In genomic region chr6:40961831-40962230, GRCh38 we compare ENCODE assay signal across 14 cellular contexts.
DNase-seq lines count a peak whose midpoint lies in the region; ATAC-seq and TF ChIP-seq lines count a peak whose summit lies in the region.
"Had no signal": no experiment of that assay in that cellular context is flagged by ENCODE, and none has a peak within 500 bp of the region (broad histone marks: within the 10 kb centered on the region; RNA-seq: fewer than 3 reads in every experiment).

No MANE protein-coding gene starts in this region.

- H3F3A ChIP-seq in PC-9 (ENCODE audit: insufficient read depth, low read depth): peaks cover 10% of the 10 kb centered on the region; the same call in 1 of the 2 replicates

- POLR2A ChIA-PET in PC-9 (lab: Charles Lee; ENCODE audit: unreplicated experiment): interaction anchor here (0.6 kb wide), 1 partner anchor 1585 kb away, joined by 8 read pairs; no protein-coding TSS in a partner anchor

- no peaks in the 10 kb centered on the region for H4K20me1 ChIP-seq in PC-9 (ENCODE audit: insufficient read depth)

- H3K79me2 ChIP-seq in PC-9 (ENCODE audit: low read depth): no peaks in the 10 kb centered on the region

- no peaks in the 10 kb centered on the region for H3K9me2 ChIP-seq in PC-9 (ENCODE audit: insufficient read depth)

- H3K4me1 Mint-ChIP-seq in stimulated activated naive CD8-positive, alpha-beta T cell treated with anti-CD3 and anti-CD28 coated beads, Interleukin-15, Interleukin-2, amounts not matched to agents 100 ng/mL and 50 ng/mL, for 24 hours (ENCODE audit: low read depth): peaks cover 11% of the 10 kb centered on the region
- H3K4me1 Mint-ChIP-seq: neural crest cell had no signal

- H3K4me3 ChIP-seq in PC-9 (no peak overlapping the region), dorsolateral prefrontal cortex (no peak overlapping the region)
- H3K4me3 ChIP-seq: transverse colon had no signal

- no peak overlapping the region for H3K4me3 Mint-ChIP-seq in stimulated activated naive CD8-positive, alpha-beta T cell treated with anti-CD3 and anti-CD28 coated beads, Interleukin-15, Interleukin-2, amounts not matched to agents 100 ng/mL and 50 ng/mL, for 24 hours
- H3K4me3 Mint-ChIP-seq: CD4-positive, alpha-beta memory T cell; neural crest cell had no signal

- peak overlapping the region; percentile 2 for H3K27ac Mint-ChIP-seq in stimulated activated naive CD8-positive, alpha-beta T cell treated with anti-CD3 and anti-CD28 coated beads, Interleukin-15, Interleukin-2, amounts not matched to agents 100 ng/mL and 50 ng/mL, for 24 hours
- H3K27ac Mint-ChIP-seq: CD4-positive, alpha-beta memory T cell had no signal

- H3K27me3 ChIP-seq in PC-9 (ENCODE audit: insufficient read depth, low read depth): no peaks in the 10 kb centered on the region
- peaks cover 0 to 2% (median 0%) of the 10 kb centered on the region in 45 donors for H3K27me3 ChIP-seq in dorsolateral prefrontal cortex
- H3K27me3 ChIP-seq: transverse colon had no signal

- H3K36me3 Mint-ChIP-seq in stimulated activated naive CD8-positive, alpha-beta T cell treated with anti-CD3 and anti-CD28 coated beads, Interleukin-15, Interleukin-2, amounts not matched to agents 100 ng/mL and 50 ng/mL, for 24 hours (ENCODE audit: low read depth): no peaks in the 10 kb centered on the region
- H3K36me3 Mint-ChIP-seq: CD4-positive, alpha-beta memory T cell had no signal

- no peak for ATAC-seq in stimulated activated naive CD8-positive, alpha-beta T cell treated with anti-CD3 and anti-CD28 coated beads, Interleukin-15, Interleukin-2, amounts not matched to agents 100 U/mL and 50 U/mL, for 24 hours
- ATAC-seq in HG02623 (IDR thresholded peaks at IDR 0.05; ENCODE audit: unreplicated experiment) (no peak), HG03280 (IDR thresholded peaks at IDR 0.05; ENCODE audit: unreplicated experiment) (no peak)
- ATAC-seq: right cardiac atrium had no signal

- BruUV-seq in PC-9 (replicated peaks; lab: Mats Ljungman, UMichigan): TSS peak; percentile 79

- H3K9me3 Mint-ChIP-seq in stimulated activated naive CD8-positive, alpha-beta T cell treated with anti-CD3 and anti-CD28 coated beads, Interleukin-15, Interleukin-2, amounts not matched to agents 100 ng/mL and 50 ng/mL, for 24 hours: no peaks in the 10 kb centered on the region
- H3K9me3 Mint-ChIP-seq: CD4-positive, alpha-beta memory T cell; neural crest cell had no signal

- TF ChIP-seq CTCF in PC-9 (conservative IDR thresholded peaks at IDR 0.05): no peak
- TF ChIP-seq CTCF in dorsolateral prefrontal cortex (IDR thresholded peaks at IDR 0.05 in 54 of 56, conservative IDR thresholded peaks at IDR 0.05 in 2 of 56; ENCODE audit: low read depth in 1 of 56, partially characterized antibody in 56 of 56): no peak

- H3K27ac ChIP-seq in PC-9 (peak overlapping the region; percentile 47), epithelial cell of prostate (peak overlapping the region; percentile 89), dorsolateral prefrontal cortex (no peak overlapping the region)
- H3K27ac ChIP-seq: transverse colon had no signal

- DNase-seq in stimulated activated naive CD8-positive, alpha-beta T cell treated with anti-CD3 and anti-CD28 coated beads, Interleukin-15, Interleukin-2, amounts not matched to agents 100 U/mL and 50 U/mL, for 24 hours: no peak
- DNase-seq in PC-9 (no peak), epithelial cell of prostate (ENCODE audit: low read depth, low spot score) (no peak), dorsolateral prefrontal cortex (no peak)
- DNase-seq: activated naive CD4-positive, alpha-beta T cell treated with Interleukin-2 at 50 U/mL for 16 hours; anterior cingulate cortex; CD4-positive, alpha-beta memory T cell; NCI-H1436; right cardiac atrium; transverse colon had no signal

- peak overlapping the region; percentile 22; the same call in 1 of the 2 replicates for H3K4me2 ChIP-seq in PC-9

- intact Hi-C loops in PC-9 (cut with micrococcal nuclease; ENCODE audit: unreplicated experiment) (loop anchor here (1.0 kb wide), 1 partner anchor 35 kb away; no protein-coding TSS in a partner anchor), dorsolateral prefrontal cortex (cut with DNase I) (no loop called here)

- H3K4me1 ChIP-seq in PC-9 (replicated peaks; ENCODE audit: insufficient read depth): peaks cover 13% of the 10 kb centered on the region; the same call in 1 of the 2 replicates
- H3K4me1 ChIP-seq: transverse colon had no signal

- H3K36me3 ChIP-seq in PC-9 (ENCODE audit: low read depth): no peaks in the 10 kb centered on the region
- H3K36me3 ChIP-seq: transverse colon had no signal

- H3K27me3 Mint-ChIP-seq in stimulated activated naive CD8-positive, alpha-beta T cell treated with anti-CD3 and anti-CD28 coated beads, Interleukin-15, Interleukin-2, amounts not matched to agents 100 ng/mL and 50 ng/mL, for 24 hours: no peaks in the 10 kb centered on the region
- H3K27me3 Mint-ChIP-seq: CD4-positive, alpha-beta memory T cell had no signal

- CTCF ChIA-PET in PC-9 (lab: Charles Lee): no interaction called here

- H3K9me3 ChIP-seq in PC-9 (ENCODE audit: insufficient read depth, low read depth): peaks cover 6% of the 10 kb centered on the region; the same call in 1 of the 2 replicates
- H3K9me3 ChIP-seq: transverse colon had no signal

- no peak overlapping the region for H2AFZ ChIP-seq in PC-9

Comparison
In these comparisons a context has a peak if more than half of its experiments do, and no peak if none do; other contexts are left out.
1. H3K27ac ChIP-seq: peak in PC-9 (single experiment) and epithelial cell of prostate (single experiment); none in dorsolateral prefrontal cortex (0 of 59).